Comparison of ENCODE assay signal across 8 cellular contexts in the genomic region with DNA sequence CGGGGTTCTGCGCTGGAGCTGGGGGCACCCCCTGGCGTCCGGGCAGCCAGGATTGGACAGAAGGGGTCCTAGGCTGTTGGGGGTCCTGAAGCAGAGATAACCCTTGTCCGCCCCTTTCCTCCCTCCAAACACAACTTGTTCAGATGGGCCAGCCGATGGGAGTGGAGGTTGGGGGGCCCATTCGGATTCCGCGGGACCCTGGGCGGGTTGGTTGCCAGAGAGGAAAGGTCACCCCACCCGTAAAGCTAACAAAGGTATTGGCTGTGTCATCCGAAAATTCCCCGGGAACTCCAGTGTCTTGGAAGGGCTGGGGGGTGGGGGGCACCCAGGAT. TPM values are rescaled to one million over a fixed set of nuclear protein-coding genes. Genes with fewer than 3 reads are reported as not detected.
DNase-seq lines count a peak whose midpoint lies in the region; TF ChIP-seq lines count a peak whose summit lies in the region.

No MANE protein-coding gene starts in this region.

- H3K27ac ChIP-seq in BLaER1 (0 out of 2 replicates have a peak overlapping the region, but pooled peaks have one; percentile 24), dorsolateral prefrontal cortex (peak overlapping the region in 56 of 59 donors; percentile 65 to 97 (median 86))

- no peak overlapping the region for H3K27ac Mint-ChIP-seq in nephron

- H3K9me3 ChIP-seq in BLaER1 (no peaks in the 10 kb centered on the region), Loucy (ENCODE audit: insufficient read depth, low read depth, low read length) (no peaks in the 10 kb centered on the region)

- H3K9me3 Mint-ChIP-seq in nephron = no peaks in the 10 kb centered on the region

- no peaks in the 10 kb centered on the region for H3K79me2 ChIP-seq in Loucy (ENCODE audit: insufficient read depth, low read length)

- TF ChIP-seq CTCF in Loucy (conservative IDR thresholded peaks at IDR 0.05; ENCODE audit: low read length) = no peak
- peak in 3 of 56 donors; percentile 2 to 4 (median 3) for TF ChIP-seq CTCF in dorsolateral prefrontal cortex (IDR thresholded peaks at IDR 0.05 in 54 of 56, conservative IDR thresholded peaks at IDR 0.05 in 2 of 56; ENCODE audit: low read depth in 1 of 56, partially characterized antibody in 56 of 56)
- TF ChIP-seq CTCF in nephron (IDR thresholded peaks at IDR 0.05; ENCODE audit: unreplicated experiment in 3 of 3) = no peak

- H3K4me2 ChIP-seq in BLaER1 (peak overlapping the region; percentile 93), Loucy (ENCODE audit: low read depth, low read length, poor library complexity, severe bottlenecking) (peak overlapping the region; percentile 61)

- no peaks in the 10 kb centered on the region for H3K36me3 ChIP-seq in BLaER1
- H3K36me3 ChIP-seq in Loucy (ENCODE audit: insufficient read depth, low read length) = no peaks in the 10 kb centered on the region

- H3K27me3 ChIP-seq in BLaER1 (peaks cover 71% of the 10 kb centered on the region), Loucy (ENCODE audit: insufficient read depth, low read length, poor library complexity, severe bottlenecking) (no peaks in the 10 kb centered on the region), dorsolateral prefrontal cortex (peaks cover 0 to 12% (median 0%) of the 10 kb centered on the region in 45 donors)

- DNase-seq in dorsolateral prefrontal cortex (no peak), NAMALWA (ENCODE audit: low spot score) (no peak), CD1c-positive myeloid dendritic cell (ENCODE audit: extremely low spot score) (no peak), HuH-7 (ENCODE audit: low spot score) (no peak)
- DNase-seq in stimulated activated CD8-positive, alpha-beta memory T cell treated with anti-CD3 and anti-CD28 coated beads, Interleukin-4, amount 100 ng/mL, for 48 hours = no peak

- intact Hi-C loops in dorsolateral prefrontal cortex (cut with DNase I) = loop anchor here (1.0 to 10.0 kb wide), 6 partner anchors 60 to 280 kb away; a partner anchor contains a TSS

- H3K9me2 ChIP-seq in Loucy (replicated peaks; ENCODE audit: low read depth, low read length) = no peaks in the 10 kb centered on the region

- peak overlapping the region; percentile 77; the same call in 1 of the 2 replicates for H3K9ac ChIP-seq in BLaER1
- peak overlapping the region; percentile 18 for H3K9ac ChIP-seq in Loucy (ENCODE audit: low read depth, low read length, poor library complexity, severe bottlenecking)

- peaks cover 77% of the 10 kb centered on the region for H4K20me1 ChIP-seq in BLaER1
- peaks cover 10% of the 10 kb centered on the region for H4K20me1 ChIP-seq in Loucy (ENCODE audit: insufficient read depth, low read length, poor library complexity, severe bottlenecking)

- H3F3A ChIP-seq in Loucy (ENCODE audit: low read depth) = no peaks in the 10 kb centered on the region

- H3K27me3 Mint-ChIP-seq in nephron (ENCODE audit: low read depth) = peaks cover 54% of the 10 kb centered on the region

- peak overlapping the region; percentile 86 for H3K4me3 ChIP-seq in BLaER1
- peak overlapping the region; percentile 68 for H3K4me3 ChIP-seq in Loucy (ENCODE audit: low read length, poor library complexity, severe bottlenecking)
- peak overlapping the region; percentile 38 to 89 (median 78) for H3K4me3 ChIP-seq in dorsolateral prefrontal cortex

- H3K4me1 Mint-ChIP-seq in nephron = peaks cover 40% of the 10 kb centered on the region

- no peaks in the 10 kb centered on the region for H3K36me3 Mint-ChIP-seq in nephron (ENCODE audit: low read depth)

- H3K4me1 ChIP-seq in BLaER1 (peaks cover 16% of the 10 kb centered on the region), Loucy (ENCODE audit: insufficient read depth, low read length, poor library complexity, severe bottlenecking) (peaks cover 11% of the 10 kb centered on the region)

- H3K4me3 Mint-ChIP-seq in nephron = peak overlapping the region; percentile 68 to 81 (median 76)

- H2AFZ ChIP-seq in Loucy (ENCODE audit: low read length) = no peak overlapping the region

RNA-seq across cellular contexts. Expression of a gene that starts 1.3 kb away (rescaled TPM):
- total RNA-seq in dorsolateral prefrontal cortex = 10 to 100 TPM; 10.4 to 85.9 (median 23.1) TPM
